ENCODE assay signal across 19 cellular contexts in the genomic region with DNA sequence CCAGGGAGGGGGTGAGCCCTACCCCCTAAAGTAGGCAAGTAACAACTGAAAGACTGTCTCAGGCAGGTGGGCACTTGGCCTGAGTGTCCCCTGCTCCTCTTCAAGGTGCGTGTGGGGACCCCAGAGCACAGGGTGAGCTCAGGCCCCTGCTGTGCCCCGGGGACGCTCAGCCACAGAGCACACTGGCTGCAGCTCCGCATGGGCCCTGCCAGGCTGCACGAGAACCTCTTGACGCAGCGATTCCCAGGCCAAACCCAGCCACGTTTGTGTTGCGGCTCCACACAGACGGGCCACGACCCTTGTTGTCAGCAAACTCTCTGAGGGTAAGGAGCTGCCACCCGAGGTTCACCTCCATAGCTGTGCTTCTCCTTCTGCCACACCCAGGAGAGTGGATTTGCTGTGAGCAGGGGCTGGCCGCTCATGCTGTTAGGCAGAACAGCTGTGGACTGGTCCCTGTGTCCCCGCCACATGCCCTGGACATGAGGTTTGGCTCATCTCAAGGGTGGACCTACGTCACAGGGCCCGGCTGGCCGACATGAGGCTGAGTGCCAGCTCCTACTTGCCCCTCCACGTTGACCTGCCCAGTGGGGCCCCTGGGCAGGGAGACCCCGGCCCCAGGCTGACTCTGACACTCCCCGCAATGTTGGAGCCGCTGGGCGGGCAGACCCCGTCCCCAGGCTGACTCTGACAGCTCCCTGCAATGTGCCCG. TPM values are rescaled to one million over a fixed set of nuclear protein-coding genes. Genes with fewer than 3 reads are reported as not detected.
DNase-seq lines count a peak whose midpoint lies in the region; ATAC-seq, FAIRE-seq and TF ChIP-seq lines count a peak whose summit lies in the region.
"Had no signal": no experiment of that assay in that cellular context is flagged by ENCODE, and none has a peak within 500 bp of the region (broad histone marks: within the 10 kb centered on the region; RNA-seq: fewer than 3 reads in every experiment).

No MANE protein-coding gene starts in this region.

- no peaks in the 10 kb centered on the region for H4K20me1 ChIP-seq in osteoblast (ENCODE audit: insufficient read depth, low read length)
- no peaks in the 10 kb centered on the region for H4K20me1 ChIP-seq in MM.1S (ENCODE audit: insufficient read depth, low read length)

- no peaks in the 10 kb centered on the region for H3F3A ChIP-seq in MM.1S (ENCODE audit: insufficient read depth, low read length)

- H3K79me2 ChIP-seq in osteoblast (ENCODE audit: insufficient read depth, low read length) (no peaks in the 10 kb centered on the region), MM.1S (ENCODE audit: low read length) (no peaks in the 10 kb centered on the region)

- H2AFZ ChIP-seq in osteoblast (ENCODE audit: low read length), result no peak overlapping the region
- H2AFZ ChIP-seq in MM.1S (ENCODE audit: low read length), result no peak overlapping the region
- H2AFZ ChIP-seq: GM23338 had no signal

- H3K4me1 ChIP-seq in psoas muscle (peaks cover 20% of the 10 kb centered on the region), osteoblast (ENCODE audit: insufficient read depth, low read length) (no peaks in the 10 kb centered on the region), MM.1S (ENCODE audit: low read length) (no peaks in the 10 kb centered on the region)

- H3K27ac ChIP-seq in psoas muscle (peak overlapping the region; percentile 78), osteoblast (ENCODE audit: low read depth, low read length) (no peak overlapping the region), MM.1S (ENCODE audit: low read length) (no peak overlapping the region)
- H3K27ac ChIP-seq: 22Rv1, C4-2B had no signal

- FAIRE-seq in bronchial epithelial cell (lab: Jason Lieb, UNC), result peak; percentile 7
- FAIRE-seq: GM12892, K562 had no signal

- H3K9ac ChIP-seq in MM.1S (ENCODE audit: low read length), result no peak overlapping the region

- no peaks in the 10 kb centered on the region for H3K9me2 ChIP-seq in MM.1S (replicated peaks; ENCODE audit: insufficient read depth, low read length)

- ATAC-seq in Right ventricle myocardium inferior (no peak), left ventricle myocardium superior (no peak), psoas muscle (peak; percentile 65 to 83 (median 82))

- TF ChIP-seq CTCF in bronchial epithelial cell (IDR thresholded peaks at IDR 0.05; ENCODE audit: insufficient read depth, low read length, severe bottlenecking) (no peak), psoas muscle (IDR thresholded peaks at IDR 0.05) (no peak), osteoblast (IDR thresholded peaks at IDR 0.05; ENCODE audit: extremely low read depth, low read depth, low read length) (no peak), MM.1S (IDR thresholded peaks at IDR 0.05; ENCODE audit: low read length) (no peak)

- H3K36me3 ChIP-seq in bronchial epithelial cell (ENCODE audit: control insufficient read depth, insufficient read depth, low read length), result no peaks in the 10 kb centered on the region
- H3K36me3 ChIP-seq in psoas muscle (ENCODE audit: insufficient read depth in 1 of 2, low read depth in 1 of 2), result no peaks in the 10 kb centered on the region
- no peaks in the 10 kb centered on the region for H3K36me3 ChIP-seq in osteoblast (ENCODE audit: insufficient read depth, low read length)
- no peaks in the 10 kb centered on the region for H3K36me3 ChIP-seq in MM.1S (replicated peaks; ENCODE audit: insufficient read depth, low read length)

- WGBS in psoas muscle, 3 donors, result 40 to 59% (median 50%) methylated on average over 23 to 24 of the region's 24 CpGs

- intact Hi-C loops in Right ventricle myocardium inferior (cut with DNase I) (no loop called here), left ventricle myocardium superior (cut with micrococcal nuclease) (no loop called here), psoas muscle (cut with DNase I) (no loop called here)

- H3K4me2 ChIP-seq in osteoblast (ENCODE audit: insufficient read depth, low read length) (no peak overlapping the region), MM.1S (ENCODE audit: low read depth, low read length) (no peak overlapping the region)
- H3K4me2 ChIP-seq: GM23338 had no signal

- peak; percentile 57 for DNase-seq in Right ventricle myocardium inferior (ENCODE audit: missing footprints)
- DNase-seq in left ventricle myocardium superior, result no peak
- DNase-seq in bronchial epithelial cell (ENCODE audit: low read depth), result no peak
- DNase-seq in psoas muscle, result peak in 1 of 2 donors; percentile 83
- no peak for DNase-seq in osteoblast (ENCODE audit: insufficient read length, low spot score, missing footprints)
- DNase-seq in MM.1S, result no peak
- no peak for DNase-seq in NOMO-1 treated with dmso at 0.1 percent for 144 hours (lab: John Stamatoyannopoulos, UW; ENCODE audit: unreplicated experiment)
- DNase-seq: AML-193; CD4-positive, alpha-beta memory T cell; DMS153; DMS79 treated with DMSO at 0.1 percent for 48 hours; GDM1; H9 had no signal

- H3K4me3 ChIP-seq in bronchial epithelial cell (ENCODE audit: low read depth, low read length), result no peak overlapping the region
- no peak overlapping the region for H3K4me3 ChIP-seq in psoas muscle
- H3K4me3 ChIP-seq in osteoblast (ENCODE audit: insufficient read depth, low read length), result no peak overlapping the region
- no peak overlapping the region for H3K4me3 ChIP-seq in MM.1S (ENCODE audit: low read length)
- H3K4me3 ChIP-seq: GM23338, K562 had no signal

- H3K9me3 ChIP-seq in psoas muscle (no peaks in the 10 kb centered on the region), osteoblast (ENCODE audit: low read depth, low read length) (no peaks in the 10 kb centered on the region), MM.1S (replicated peaks; ENCODE audit: insufficient read depth, low read length) (no peaks in the 10 kb centered on the region)

- H3K27me3 ChIP-seq in bronchial epithelial cell (ENCODE audit: control insufficient read depth, insufficient read depth, low read length) (no peaks in the 10 kb centered on the region), psoas muscle (ENCODE audit: insufficient read depth in 3 of 3, low read length in 2 of 3) (no peaks in the 10 kb centered on the region), osteoblast (ENCODE audit: insufficient read depth, low read length) (no peaks in the 10 kb centered on the region), MM.1S (replicated peaks; ENCODE audit: insufficient read depth, low read length) (peaks cover 61% of the 10 kb centered on the region)

RNA-seq across cellular contexts. Expression of a gene that starts 29.7 kb away (rescaled TPM):
- total RNA-seq in Right ventricle myocardium inferior (1.7 TPM), left ventricle myocardium superior (18.1 TPM), bronchial epithelial cell (not detected in 2 replicates), psoas muscle (under 1 TPM in 2 of 4 donors, not detected in 2; 0.13 to 0.14 TPM), osteoblast (not detected in 2 replicates)
- polyA plus RNA-seq in psoas muscle, result under 1 TPM in 2 of 3 donors, not detected in 1; 0.01 to 0.03 TPM
- total RNA-seq: CD4-positive, alpha-beta memory T cell; HT1080 had no signal
- polyA plus RNA-seq: CD4-positive, alpha-beta memory T cell had no signal

Comparison
In these comparisons a context has a peak if more than half of its experiments do, and no peak if none do; other contexts are left out.
1. ATAC-seq: peak in psoas muscle (4 of 4); none in Right ventricle myocardium inferior (single experiment) and left ventricle myocardium superior (single experiment).